In genomic region chr17:37884516-37884915, GRCh38 we compare ENCODE assay signal across 24 cellular contexts. TPM values are rescaled to one million over a fixed set of nuclear protein-coding genes. Genes with fewer than 3 reads are reported as not detected.
A peak's percentile ranks its signal among the peaks of the same experiment; 100 is the strongest.
DNase-seq lines count a peak whose midpoint lies in the region; ATAC-seq and TF ChIP-seq lines count a peak whose summit lies in the region.
"Had no signal": no experiment of that assay in that cellular context is flagged by ENCODE, and none has a peak within 500 bp of the region (broad histone marks: within the 10 kb centered on the region; RNA-seq: fewer than 3 reads in every experiment).

No MANE protein-coding gene starts in this region.

- H3K4me1 Mint-ChIP-seq in natural killer cell: peaks cover 8 to 9% of the 10 kb centered on the region in 2 donors

- DNase-seq in H4 (ENCODE audit: low spot score) (peak; percentile 8), MG63 (no peak), SW480 (ENCODE audit: low spot score) (peak; percentile 46), natural killer cell (no peak), coronary artery (ENCODE audit: low spot score) (no peak), mucosa of descending colon (no peak)
- DNase-seq: activated CD4-positive, alpha-beta T cell treated with anti-CD3 and anti-CD28 coated beads, Interleukin-2, amount 50 U/mL, for 1 hour; activated gamma-delta T cell; AML-193; CD8-positive, alpha-beta memory T cell; cortex of kidney; DMS79 treated with DMSO at 0.1 percent for 48 hours; IMR-90; NCI-H1092 treated with DMSO at 0.1 percent for 48 hours; NCI-H2081; NCI-H510A; stimulated activated CD4-positive, alpha-beta T cell treated with anti-CD3 and anti-CD28 coated beads, Interleukin-4, amount 100 ng/mL, for 24 hours; transverse colon had no signal

- no peaks in the 10 kb centered on the region for H3K4me1 ChIP-seq in mucosa of descending colon (ENCODE audit: low read depth)
- H3K4me1 ChIP-seq: transverse colon had no signal

- peak in 1 of 3 donors; percentile 37 for ATAC-seq in natural killer cell
- ATAC-seq in GM21529 (IDR thresholded peaks at IDR 0.05; ENCODE audit: unreplicated experiment): no peak
- no peak for ATAC-seq in mucosa of descending colon
- ATAC-seq: Right ventricle myocardium inferior had no signal

- H3K27ac Mint-ChIP-seq in natural killer cell: no peak overlapping the region
- H3K27ac Mint-ChIP-seq: stimulated activated naive CD8-positive, alpha-beta T cell treated with anti-CD3 and anti-CD28 coated beads, Interleukin-15, Interleukin-2, amounts not matched to agents 100 ng/mL and 50 ng/mL, for 24 hours had no signal

- no peak overlapping the region for H3K27ac ChIP-seq in coronary artery
- H3K27ac ChIP-seq: neutrophil, transverse colon had no signal

- H3K9me3 Mint-ChIP-seq in natural killer cell: no peaks in the 10 kb centered on the region

- H3K4me3 Mint-ChIP-seq in natural killer cell: peak overlapping the region; percentile 70
- H3K4me3 Mint-ChIP-seq: stimulated activated naive CD8-positive, alpha-beta T cell treated with anti-CD3 and anti-CD28 coated beads, Interleukin-15, Interleukin-2, amounts not matched to agents 100 ng/mL and 50 ng/mL, for 24 hours had no signal

- H3K4me3 ChIP-seq in MG63: 0 out of 2 replicates have a peak overlapping the region, but pooled peaks have one; percentile 3
- H3K4me3 ChIP-seq in coronary artery: no peak overlapping the region
- H3K4me3 ChIP-seq in mucosa of descending colon: no peak overlapping the region
- H3K4me3 ChIP-seq: transverse colon had no signal

- H3K27me3 ChIP-seq in MG63: no peaks in the 10 kb centered on the region
- H3K27me3 ChIP-seq: neutrophil, transverse colon had no signal

- H3K9me3 ChIP-seq in MG63: no peaks in the 10 kb centered on the region
- H3K9me3 ChIP-seq in mucosa of descending colon: no peaks in the 10 kb centered on the region
- H3K9me3 ChIP-seq: neutrophil, transverse colon had no signal

- TF ChIP-seq CTCF in natural killer cell (IDR thresholded peaks at IDR 0.05) (no peak), coronary artery (IDR thresholded peaks at IDR 0.05) (no peak), mucosa of descending colon (IDR thresholded peaks at IDR 0.05) (no peak)

- H3K36me3 Mint-ChIP-seq in natural killer cell: no peaks in the 10 kb centered on the region
- H3K36me3 Mint-ChIP-seq: CD8-positive, alpha-beta memory T cell had no signal

- peaks cover 0 to under 1% of the 10 kb centered on the region in 2 donors for H3K27me3 Mint-ChIP-seq in natural killer cell (ENCODE audit: low read depth in 2 of 2)

- no peaks in the 10 kb centered on the region for H3K36me3 ChIP-seq in MG63
- no peaks in the 10 kb centered on the region for H3K36me3 ChIP-seq in mucosa of descending colon (ENCODE audit: low read depth)
- H3K36me3 ChIP-seq: neutrophil, transverse colon had no signal

- intact Hi-C loops in natural killer cell (cut with micrococcal nuclease) (no loop called here), mucosa of descending colon (cut with DNase I, micrococcal nuclease) (no loop called here)

RNA-seq across cellular contexts. Expression of gene TBC1D3K, which starts 39.7 kb away (rescaled TPM):
- total RNA-seq in H4 (2014; rRNA removed; shearing (Covaris generic)): not detected in 2 replicates
- total RNA-seq in MG63 (2014; rRNA removed; shearing (Covaris generic); ENCODE audit: low replicate concordance): not detected in 2 replicates
- total RNA-seq in natural killer cell: not detected
- total RNA-seq in mucosa of descending colon: not detected
- total RNA-seq: bronchial epithelial cell; CD8-positive, alpha-beta memory T cell; IMR-90; pulmonary artery endothelial cell; Right ventricle myocardium inferior; transverse colon had no signal

Comparison
In these comparisons a context has a peak if more than half of its experiments do, and no peak if none do; other contexts are left out.
1. DNase-seq: peak in H4 (single experiment) and SW480 (single experiment); none in MG63 (single experiment), natural killer cell (single experiment), coronary artery (single experiment) and mucosa of descending colon (0 of 3).